ENCODE assay signal across 17 cellular contexts in the genomic region with DNA sequence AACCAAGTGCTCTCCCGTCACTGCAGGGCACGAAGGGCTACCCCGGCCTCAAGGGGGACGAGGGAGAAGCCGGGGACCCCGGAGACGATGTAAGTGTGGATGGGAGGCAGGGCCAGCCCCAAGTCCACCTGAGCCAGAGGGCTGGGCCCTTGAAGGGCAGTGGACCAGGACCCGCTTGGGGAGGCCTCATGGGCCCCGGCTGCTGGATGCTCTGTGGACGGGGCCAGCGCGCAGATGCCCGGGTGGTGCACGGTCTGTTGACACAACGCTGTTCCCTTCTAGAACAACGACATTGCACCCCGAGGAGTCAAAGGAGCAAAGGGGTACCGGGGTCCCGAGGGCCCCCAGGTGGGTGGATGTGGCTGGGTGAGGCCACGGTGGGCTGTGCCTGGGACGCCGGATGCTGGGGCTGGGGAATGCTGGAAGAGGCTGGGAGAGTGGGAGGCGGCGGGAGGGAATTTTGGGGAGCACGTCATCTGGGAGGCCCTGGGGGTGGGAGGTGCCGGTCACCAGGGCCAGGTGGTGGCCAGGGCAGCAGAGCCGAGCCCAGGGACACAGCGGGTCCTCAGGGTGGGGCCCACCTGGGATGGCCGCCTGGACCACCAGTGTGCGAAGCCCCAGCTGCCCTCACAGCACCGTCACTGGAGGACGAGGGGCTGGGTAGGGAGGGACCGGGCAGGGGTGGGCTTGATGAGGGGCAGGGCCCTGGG. TPM values are rescaled to one million over a fixed set of nuclear protein-coding genes. Genes with fewer than 3 reads are reported as not detected.
DNase-seq lines count a peak whose midpoint lies in the region; ATAC-seq and TF ChIP-seq lines count a peak whose summit lies in the region.
"Had no signal": no experiment of that assay in that cellular context is flagged by ENCODE, and none has a peak within 500 bp of the region (broad histone marks: within the 10 kb centered on the region; RNA-seq: fewer than 3 reads in every experiment).

No MANE protein-coding gene starts in this region.

- no peak overlapping the region for H3K27ac ChIP-seq in dorsolateral prefrontal cortex
- no peak overlapping the region for H3K27ac ChIP-seq in lower lobe of right lung
- H3K27ac ChIP-seq in testis: no peak overlapping the region
- H3K27ac ChIP-seq in transverse colon: peak overlapping the region in 1 of 4 donors; percentile 86
- H3K27ac ChIP-seq: prostate gland had no signal

- in situ Hi-C loops in transverse colon (cut with MboI; ENCODE audit: low pct_ligation_motif_present in 1 of 4, low pct_unique_long_range_greater_than_20kb in 1 of 4, low sequenced_read_pairs in 3 of 4): no loop called here

- ATAC-seq in lower lobe of right lung (no peak), HG02885 (IDR thresholded peaks at IDR 0.05; ENCODE audit: poor library complexity, unreplicated experiment) (no peak), GM21367 (IDR thresholded peaks at IDR 0.05; ENCODE audit: unreplicated experiment) (no peak)
- ATAC-seq: naive thymus-derived CD4-positive, alpha-beta T cell had no signal

- H3K4me1 ChIP-seq in lower lobe of right lung (no peaks in the 10 kb centered on the region), testis (no peaks in the 10 kb centered on the region), transverse colon (no peaks in the 10 kb centered on the region)
- H3K4me1 ChIP-seq: prostate gland had no signal

- TF ChIP-seq CTCF in dorsolateral prefrontal cortex (IDR thresholded peaks at IDR 0.05 in 54 of 56, conservative IDR thresholded peaks at IDR 0.05 in 2 of 56; ENCODE audit: low read depth in 1 of 56, partially characterized antibody in 56 of 56) (no peak), lower lobe of right lung (IDR thresholded peaks at IDR 0.05) (no peak), testis (IDR thresholded peaks at IDR 0.05) (no peak), transverse colon (IDR thresholded peaks at IDR 0.05) (no peak)

- H3K9me3 ChIP-seq in lower lobe of right lung (no peaks in the 10 kb centered on the region), testis (no peaks in the 10 kb centered on the region), transverse colon (no peaks in the 10 kb centered on the region)
- H3K9me3 ChIP-seq: prostate gland had no signal

- WGBS in testis, 2 donors: 92% methylated on average over 16 to 33 of the region's 33 CpGs
- WGBS in transverse colon (ENCODE audit: low coverage in 1 of 2), 2 donors: 74 to 92% methylated on average over 7 to 26 of the region's 33 CpGs

- H3K27me3 ChIP-seq in dorsolateral prefrontal cortex (no peaks in the 10 kb centered on the region), lower lobe of right lung (ENCODE audit: low read depth) (no peaks in the 10 kb centered on the region), testis (no peaks in the 10 kb centered on the region), transverse colon (no peaks in the 10 kb centered on the region)

- no peak for TF ChIP-seq POLR2A in testis (IDR thresholded peaks at IDR 0.05)
- no peak for TF ChIP-seq POLR2A in transverse colon (IDR thresholded peaks at IDR 0.05)

- peaks cover 41% of the 10 kb centered on the region for H3K36me3 ChIP-seq in lower lobe of right lung
- H3K36me3 ChIP-seq in testis (ENCODE audit: low read depth, missing control alignments): no peaks in the 10 kb centered on the region
- peaks cover 0 to 9% (median 0%) of the 10 kb centered on the region in 4 donors for H3K36me3 ChIP-seq in transverse colon
- H3K36me3 ChIP-seq: prostate gland had no signal

- no peak overlapping the region for H3K4me3 ChIP-seq in dorsolateral prefrontal cortex
- H3K4me3 ChIP-seq in lower lobe of right lung: no peak overlapping the region
- H3K4me3 ChIP-seq in testis: no peak overlapping the region
- H3K4me3 ChIP-seq in transverse colon: no peak overlapping the region
- H3K4me3 ChIP-seq: prostate gland had no signal

- intact Hi-C loops in dorsolateral prefrontal cortex (cut with DNase I): no loop called here
- intact Hi-C loops in lower lobe of right lung (cut with DNase I): no loop called here
- intact Hi-C loops in testis (cut with DNase I; ENCODE audit: low total_unique reads): no loop called here
- intact Hi-C loops in transverse colon (cut with DNase I; ENCODE audit: low total_unique reads): no loop called here

- DNase-seq in activated gamma-delta T cell treated with Interleukin-2 at 50 U/mL for 16 hours (peak; percentile 2), activated gamma-delta T cell (lab: John Stamatoyannopoulos, UW) (no peak), dorsolateral prefrontal cortex (peak in 6 of 10 donors; percentile 3 to 30 (median 12)), lower lobe of right lung (peak; percentile 41), testis (peak; percentile 9), transverse colon (no peak)
- DNase-seq: amniotic stem cell; central memory CD4-positive, alpha-beta T cell; effector CD4-positive, alpha-beta T cell; NCI-H1436 treated with DMSO at 0.1 percent for 48 hours; SHP77; stimulated activated CD4-positive, alpha-beta T cell treated with anti-CD3 and anti-CD28 coated beads, Interleukin-12 subunit alpha, Interleukin-12 subunit beta, amount 100 ng/mL, for 4 hours; stimulated activated CD8-positive, alpha-beta memory T cell treated with anti-CD3 and anti-CD28 coated beads, Interleukin-4, amount 100 ng/mL, for 48 hours had no signal

- TF ChIP-seq EP300 in transverse colon (IDR thresholded peaks at IDR 0.05; ENCODE audit: low read depth): no peak

RNA-seq across cellular contexts. Expression of gene COL6A1, which starts 17.5 kb away (rescaled TPM):
- 100 to 1,000 TPM in 9 of 120 experiments, 10 to 100 TPM in 111; 33.4 to 128 (median 64.7) TPM for total RNA-seq in dorsolateral prefrontal cortex
- 148 TPM for total RNA-seq in lower lobe of right lung
- 100 to 1,000 TPM; 166 to 178 TPM for total RNA-seq in testis
- 197 TPM for polyA plus RNA-seq in testis (ENCODE audit: insufficient read depth, low read depth, low replicate concordance)
- total RNA-seq in transverse colon: 100 to 1,000 TPM; 166 to 580 (median 346) TPM

Comparison
In these comparisons a context has a peak if more than half of its experiments do, and no peak if none do; other contexts are left out.
1. DNase-seq: peak in activated gamma-delta T cell treated with Interleukin-2 at 50 U/mL for 16 hours (single experiment), dorsolateral prefrontal cortex (6 of 10), lower lobe of right lung (single experiment) and testis (single experiment); none in activated gamma-delta T cell (single experiment) and transverse colon (single experiment).